In genomic region chr16:69404275-69404805, GRCh38 we compare ENCODE assay signal across 11 cellular contexts. TPM values are rescaled to one million over a fixed set of nuclear protein-coding genes. Genes with fewer than 3 reads are reported as not detected.
A peak's percentile ranks its signal among the peaks of the same experiment; 100 is the strongest.
DNase-seq lines count a peak whose midpoint lies in the region; ATAC-seq, FAIRE-seq and TF ChIP-seq lines count a peak whose summit lies in the region.
"Had no signal": no experiment of that assay in that cellular context is flagged by ENCODE, and none has a peak within 500 bp of the region (broad histone marks: within the 10 kb centered on the region; RNA-seq: fewer than 3 reads in every experiment).

No MANE protein-coding gene starts in this region.

- TF ChIP-seq CTCF in tibial artery (IDR thresholded peaks at IDR 0.05): no peak

- no peaks in the 10 kb centered on the region for H3K36me3 ChIP-seq in urinary bladder (ENCODE audit: insufficient read depth)
- no peaks in the 10 kb centered on the region for H3K36me3 ChIP-seq in tibial artery

- intact Hi-C loops in tibial artery (cut with DNase I; ENCODE audit: low total_unique reads): no loop called here

- DNase-seq in DMS 273 (lab: John Stamatoyannopoulos, UW; ENCODE audit: unreplicated experiment): peak; percentile 43
- no peak for DNase-seq in DMS 273 treated with DMSO at 0.1 percent for 48 hours (lab: John Stamatoyannopoulos, UW)
- peak; percentile 62 for DNase-seq in mesenteric fat pad (ENCODE audit: low spot score)
- no peak for DNase-seq in tibial artery
- DNase-seq: Kasumi-1; stimulated activated naive CD8-positive, alpha-beta T cell treated with anti-CD3 and anti-CD28 coated beads, Interleukin-15, amount 100 ng/mL, for 72 hours had no signal

- FAIRE-seq in endometrium (lab: Jason Lieb, UNC): peak; percentile 65
- FAIRE-seq: A204.1 had no signal

- no peaks in the 10 kb centered on the region for H3K27me3 ChIP-seq in tibial artery

- H3K4me3 ChIP-seq in urinary bladder (ENCODE audit: low read depth, low read length) (no peak overlapping the region), tibial artery (no peak overlapping the region)

- no peaks in the 10 kb centered on the region for H3K9me3 ChIP-seq in tibial artery

- H3K27ac ChIP-seq in urinary bladder (ENCODE audit: low read depth) (peak overlapping the region; percentile 16), tibial artery (no peak overlapping the region)

- ATAC-seq in GM19395 (IDR thresholded peaks at IDR 0.05; ENCODE audit: unreplicated experiment): no peak
- no peak for ATAC-seq in HG03159 (IDR thresholded peaks at IDR 0.05; ENCODE audit: unreplicated experiment)
- ATAC-seq: stimulated activated naive CD8-positive, alpha-beta T cell treated with anti-CD3 and anti-CD28 coated beads, Interleukin-15, amount 100 ng/mL, for 72 hours had no signal

- WGBS in urinary bladder: 12% methylated on average over 4 of the region's 4 CpGs

- H3K4me1 ChIP-seq in urinary bladder (ENCODE audit: insufficient read depth) (no peaks in the 10 kb centered on the region), tibial artery (peaks cover 0 to 16% (median 10%) of the 10 kb centered on the region in 4 donors)

RNA-seq across cellular contexts. Expression of gene TERF2, which starts 18.5 kb away (rescaled TPM):
- total RNA-seq in mesenteric fat pad: 30.6 TPM
- total RNA-seq in urinary bladder: 15.1 TPM
- 17.2 TPM for polyA plus RNA-seq in urinary bladder

RNA-seq across cellular contexts. Expression of gene CYB5B, which starts 20.1 kb away (rescaled TPM):
- total RNA-seq in mesenteric fat pad (62.5 TPM), urinary bladder (114 TPM)
- 75.2 TPM for polyA plus RNA-seq in urinary bladder

RNA-seq across cellular contexts. Expression of gene TMED6, which starts 52.8 kb away (rescaled TPM):
- total RNA-seq in mesenteric fat pad (1.2 TPM), urinary bladder (not detected)
- 0.09 TPM for polyA plus RNA-seq in urinary bladder

Comparison
In these comparisons a context has a peak if more than half of its experiments do, and no peak if none do; other contexts are left out.
1. DNase-seq: peak in DMS 273 (single experiment) and mesenteric fat pad (single experiment); none in DMS 273 treated with DMSO at 0.1 percent for 48 hours (single experiment) and tibial artery (0 of 2).